28 cellular contexts compared by ENCODE assay signal in the genomic region with DNA sequence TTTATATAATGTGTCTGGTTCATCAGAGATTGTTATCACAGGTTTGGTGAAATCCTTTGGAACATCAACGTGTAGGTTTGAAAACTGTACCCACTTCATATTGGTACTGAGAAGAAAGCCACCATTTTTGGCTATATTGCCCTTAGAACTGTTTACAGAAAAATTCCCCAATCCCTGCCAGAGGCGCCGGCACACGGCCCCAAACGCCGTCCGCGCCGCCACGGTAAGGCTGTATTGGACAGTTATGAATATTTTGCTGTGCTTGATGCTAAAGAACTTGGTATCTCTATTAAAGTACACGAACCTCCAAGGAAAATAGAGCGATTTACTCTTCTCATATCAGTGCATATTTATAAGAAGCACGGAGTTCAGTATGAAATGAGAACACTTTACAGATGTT.
"Had no signal": no experiment of that assay in that cellular context is flagged by ENCODE, and none has a peak within 500 bp of the region (broad histone marks: within the 10 kb centered on the region; RNA-seq: fewer than 3 reads in every experiment).

No MANE protein-coding gene starts in this region.

- H3K27ac ChIP-seq: brain microvascular endothelial cell, coronary artery, dorsolateral prefrontal cortex, WERI-Rb-1 had no signal

- DNase-seq: activated B cell treated with CpG ODN at 0.5 μM for 24 hours; activated CD4-positive, alpha-beta memory T cell treated with anti-CD3 and anti-CD28 coated beads, Interleukin-2, amount 10 ng/mL, durations not matched to agents 7 days and 5 days; activated CD4-positive, alpha-beta T cell treated with anti-CD3 and anti-CD28 coated beads, Interleukin-2, amount 10 ng/mL, durations not matched to agents 7 days and 5 days; activated CD4-positive, alpha-beta T cell treated with anti-CD3 and anti-CD28 coated beads, Interleukin-2, amount 50 U/mL, for 4 hours; activated effector memory CD4-positive, alpha-beta T cell treated with anti-CD3 and anti-CD28 coated beads, Interleukin-2, amount 50 U/mL, for 16 hours; activated T-cell treated with anti-CD3 and anti-CD28 coated beads, Interleukin-2, amount 50 U/mL, for 1 hour; amniotic stem cell; anterior cingulate cortex; brain microvascular endothelial cell; dorsolateral prefrontal cortex; effector memory CD4-positive, alpha-beta T cell; endodermal cell; foreskin fibroblast; head of caudate nucleus; SW 1271; T-cell; T1000; WERI-Rb-1 had no signal

- H3K4me3 Mint-ChIP-seq: activated B cell treated with CpG ODN at 0.5 μM for 24 hours; activated CD4-positive, alpha-beta memory T cell treated with anti-CD3 and anti-CD28 coated beads, Interleukin-2, amount 10 ng/mL, durations not matched to agents 7 days and 5 days; activated CD4-positive, alpha-beta T cell treated with anti-CD3 and anti-CD28 coated beads for 36 hours; activated CD4-positive, alpha-beta T cell treated with anti-CD3 and anti-CD28 coated beads, Interleukin-2, amount 10 ng/mL, durations not matched to agents 7 days and 5 days; activated naive CD4-positive, alpha-beta T cell treated with anti-CD3 and anti-CD28 coated beads for 36 hours; activated naive CD4-positive, alpha-beta T cell treated with anti-CD3 and anti-CD28 coated beads, Interleukin-2, amount 50 U/mL, for 24 hours; central memory CD8-positive, alpha-beta T cell; dendritic cell treated with granulocyte-macrophage colony-stimulating factor and Interleukin-4, amounts not matched to agents 40 ng/mL and 50 ng/mL, for 4 days; endodermal cell; T-cell; T-helper 1 cell treated with Interleukin-12 subunit alpha and Interleukin-12 subunit beta and Interleukin-4 antibody, amounts not matched to agents 30 μg/mL and 1 μg/mL, for 36 hours; T-helper 2 cell treated with Interferon-gamma antibody and Interleukin-4, amounts not matched to agents 5 μg/mL and 100 μg/mL, for 36 hours had no signal

- H3K36me3 ChIP-seq: brain microvascular endothelial cell, WERI-Rb-1 had no signal

- H3K4me1 Mint-ChIP-seq: activated B cell treated with CpG ODN at 0.5 μM for 24 hours, endodermal cell had no signal

- H3K27ac Mint-ChIP-seq: activated B cell treated with CpG ODN at 0.5 μM for 24 hours; activated CD4-positive, alpha-beta memory T cell treated with anti-CD3 and anti-CD28 coated beads, Interleukin-2, amount 10 ng/mL, durations not matched to agents 7 days and 5 days; activated CD4-positive, alpha-beta T cell treated with anti-CD3 and anti-CD28 coated beads for 36 hours; activated CD4-positive, alpha-beta T cell treated with anti-CD3 and anti-CD28 coated beads, Interleukin-2, amount 10 ng/mL, durations not matched to agents 7 days and 5 days; activated naive CD4-positive, alpha-beta T cell treated with anti-CD3 and anti-CD28 coated beads for 36 hours; activated T-helper 2 cell treated with anti-CD3 and anti-CD28 coated beads, Interferon-gamma antibody, Interleukin-2, Interleukin-4, amounts not matched to agents 10 μg/mL and 5 μg/mL and 100 μg/mL, durations not matched to agents 14 hours and 24 hours and 36 hours; dendritic cell treated with granulocyte-macrophage colony-stimulating factor and Interleukin-4, amounts not matched to agents 40 ng/mL and 50 ng/mL, for 4 days; endodermal cell; T-cell; T-helper 1 cell treated with Interleukin-12 subunit alpha and Interleukin-12 subunit beta and Interleukin-4 antibody, amounts not matched to agents 30 μg/mL and 1 μg/mL, for 36 hours; T-helper 2 cell treated with Interferon-gamma antibody and Interleukin-4, amounts not matched to agents 5 μg/mL and 100 μg/mL, for 36 hours had no signal

- H3K4me3 ChIP-seq: coronary artery, dorsolateral prefrontal cortex had no signal

- H3K9me3 Mint-ChIP-seq: activated B cell treated with CpG ODN at 0.5 μM for 24 hours; activated CD4-positive, alpha-beta memory T cell treated with anti-CD3 and anti-CD28 coated beads, Interleukin-2, amount 10 ng/mL, durations not matched to agents 7 days and 5 days; activated CD4-positive, alpha-beta T cell treated with anti-CD3 and anti-CD28 coated beads, Interleukin-2, amount 10 ng/mL, durations not matched to agents 7 days and 5 days; activated naive CD4-positive, alpha-beta T cell treated with anti-CD3 and anti-CD28 coated beads for 36 hours; activated naive CD4-positive, alpha-beta T cell treated with anti-CD3 and anti-CD28 coated beads, Interleukin-2, amount 50 U/mL, for 24 hours; activated T-helper 2 cell treated with anti-CD3 and anti-CD28 coated beads, Interferon-gamma antibody, Interleukin-2, Interleukin-4, amounts not matched to agents 10 μg/mL and 5 μg/mL and 100 μg/mL, durations not matched to agents 14 hours and 24 hours and 36 hours; central memory CD8-positive, alpha-beta T cell; dendritic cell treated with granulocyte-macrophage colony-stimulating factor and Interleukin-4, amounts not matched to agents 40 ng/mL and 50 ng/mL, for 4 days; endodermal cell; T-cell; T-helper 1 cell treated with Interleukin-12 subunit alpha and Interleukin-12 subunit beta and Interleukin-4 antibody, amounts not matched to agents 30 μg/mL and 1 μg/mL, for 36 hours; T-helper 2 cell treated with Interferon-gamma antibody and Interleukin-4, amounts not matched to agents 5 μg/mL and 100 μg/mL, for 36 hours had no signal

- H3K36me3 Mint-ChIP-seq: activated naive CD4-positive, alpha-beta T cell treated with anti-CD3 and anti-CD28 coated beads, Interleukin-2, amount 50 U/mL, for 24 hours had no signal

- H3K27me3 Mint-ChIP-seq: activated B cell treated with CpG ODN at 0.5 μM for 24 hours; activated CD4-positive, alpha-beta memory T cell treated with anti-CD3 and anti-CD28 coated beads, Interleukin-2, amount 10 ng/mL, durations not matched to agents 7 days and 5 days; activated CD4-positive, alpha-beta T cell treated with anti-CD3 and anti-CD28 coated beads for 36 hours; activated CD4-positive, alpha-beta T cell treated with anti-CD3 and anti-CD28 coated beads, Interleukin-2, amount 10 ng/mL, durations not matched to agents 7 days and 5 days; activated naive CD4-positive, alpha-beta T cell treated with anti-CD3 and anti-CD28 coated beads, Interleukin-2, amount 50 U/mL, for 24 hours; central memory CD8-positive, alpha-beta T cell; dendritic cell treated with granulocyte-macrophage colony-stimulating factor and Interleukin-4, amounts not matched to agents 40 ng/mL and 50 ng/mL, for 4 days; T-cell had no signal

- H3K27me3 ChIP-seq: brain microvascular endothelial cell, dorsolateral prefrontal cortex had no signal

- ATAC-seq: esophagus mucosa, T-cell had no signal
